8 cellular contexts compared by ENCODE assay signal in the genomic region with DNA sequence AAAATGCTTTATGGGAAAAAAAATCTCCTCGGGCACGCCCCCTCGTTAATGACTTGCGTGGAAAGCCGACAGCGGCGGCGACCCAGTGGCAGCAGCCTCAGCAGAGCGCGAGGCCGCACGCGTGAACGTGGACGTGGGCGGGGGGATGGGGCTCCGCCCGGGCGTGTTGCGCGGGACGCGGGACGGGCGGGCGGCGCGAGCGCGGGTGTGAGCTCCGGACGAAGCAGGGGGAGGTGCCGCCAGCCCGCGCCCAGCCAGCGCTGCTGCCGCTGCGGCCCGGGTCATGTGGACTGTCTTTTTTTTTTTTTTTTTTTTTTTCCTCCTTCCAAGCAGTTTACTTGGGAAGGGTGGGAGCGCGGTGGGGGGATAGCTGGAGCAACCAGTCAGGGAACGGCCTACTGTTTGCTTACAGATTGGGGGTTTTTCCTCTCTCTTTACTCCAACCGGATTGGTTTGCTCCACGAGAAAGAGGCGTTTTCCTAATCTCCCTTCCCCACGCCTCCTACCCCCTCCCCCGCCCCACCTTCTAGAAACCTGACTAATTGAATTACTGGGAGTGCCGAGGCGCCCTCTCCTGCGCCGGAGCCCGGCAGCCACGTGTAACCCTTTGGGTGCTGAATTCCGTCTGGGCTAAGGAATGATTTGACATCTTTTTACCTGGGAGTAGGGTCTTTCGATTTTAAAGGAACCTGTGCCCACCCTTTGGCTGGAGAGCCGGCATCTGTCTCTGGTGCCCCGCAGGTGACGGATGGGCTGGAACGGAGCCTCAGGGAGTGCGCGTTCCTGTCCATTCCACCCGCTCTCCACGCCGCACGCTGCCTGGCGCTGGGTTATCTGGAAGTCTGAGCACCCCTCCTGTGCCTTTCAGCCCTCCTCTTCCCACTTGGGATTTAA. TPM values are rescaled to one million over a fixed set of nuclear protein-coding genes. Genes with fewer than 3 reads are reported as not detected.
DNase-seq lines count a peak whose midpoint lies in the region; ATAC-seq, FAIRE-seq and TF ChIP-seq lines count a peak whose summit lies in the region.

No MANE protein-coding gene starts in this region.

- in situ Hi-C loops in ACHN (cut with HindIII; ENCODE audit: low pct_ligation_motif_present, low pct_unique_long_range_greater_than_20kb, low sequenced_read_pairs), result no loop called here

- H3K27me3 ChIP-seq in WERI-Rb-1 (ENCODE audit: insufficient read depth, low read depth, severe bottlenecking) (no peaks in the 10 kb centered on the region), endothelial cell of umbilical vein (ENCODE audit: control insufficient read depth in 2 of 2, insufficient read depth in 2 of 2, low read length in 2 of 2) (no peaks in the 10 kb centered on the region), lower lobe of right lung (ENCODE audit: low read depth) (peaks cover 46% of the 10 kb centered on the region), stomach smooth muscle (ENCODE audit: control insufficient read depth in 1 of 2, insufficient read depth in 2 of 2, low read length in 2 of 2) (peaks cover 9 to 19% of the 10 kb centered on the region in 2 donors)

- DNase-seq in ACHN (peak; percentile 96), GM12892 (ENCODE audit: insufficient read length) (peak; percentile 31), NCI-H187 treated with DMSO at 0.1 percent for 48 hours (lab: John Stamatoyannopoulos, UW) (peak; percentile 93), WERI-Rb-1 (peak; percentile 92), endothelial cell of umbilical vein (ENCODE audit: low read depth, low spot score) (peak; percentile 97), lower lobe of right lung (peak; percentile 87), cerebellar nuclear complex (lab: John Stamatoyannopoulos, UW) (no peak)

- TF ChIP-seq CTCF in WERI-Rb-1 (IDR thresholded peaks at IDR 0.05; ENCODE audit: low read depth, low read length) (no peak), endothelial cell of umbilical vein (IDR thresholded peaks at IDR 0.05; ENCODE audit: extremely low read depth in 1 of 2, insufficient read depth in 1 of 2, low read depth in 1 of 2, low read length in 2 of 2) (no peak), lower lobe of right lung (IDR thresholded peaks at IDR 0.05) (no peak)

- no peaks in the 10 kb centered on the region for H3K9me1 ChIP-seq in endothelial cell of umbilical vein (replicated peaks; ENCODE audit: control insufficient read depth, extremely low read depth, insufficient read depth, low read length)

- H3K79me2 ChIP-seq in endothelial cell of umbilical vein (ENCODE audit: control insufficient read depth, insufficient read depth, low read length), result peaks cover 29% of the 10 kb centered on the region

- TSS peak; percentile 62 for BruUV-seq in endothelial cell of umbilical vein (replicated peaks; lab: Mats Ljungman, UMichigan)

- peak overlapping the region; percentile 81 for H3K27ac ChIP-seq in WERI-Rb-1
- H3K27ac ChIP-seq in endothelial cell of umbilical vein (ENCODE audit: insufficient read depth, low read depth, low read length), result peak overlapping the region; percentile 63
- peak overlapping the region; percentile 54 for H3K27ac ChIP-seq in lower lobe of right lung
- no peak overlapping the region for H3K27ac ChIP-seq in stomach smooth muscle (ENCODE audit: low read length)

- dilution Hi-C loops in endothelial cell of umbilical vein (cut with MboI; ENCODE audit: extremely low pct_ligation_motif_present, low sequenced_read_pairs), result no loop called here

- TF ChIP-seq POLR2A in GM12892 (IDR thresholded peaks at IDR 0.05; ENCODE audit: low read depth, low read length) (no peak), endothelial cell of umbilical vein (IDR thresholded peaks at IDR 0.05; ENCODE audit: low read depth, low read length) (peak; percentile 67)

- peak; percentile 38 for FAIRE-seq in GM12892 (lab: Jason Lieb, UNC)
- peak; percentile 91 for FAIRE-seq in endothelial cell of umbilical vein (lab: Jason Lieb, UNC)

- peak overlapping the region; percentile 88 for H2AFZ ChIP-seq in endothelial cell of umbilical vein (ENCODE audit: low read depth, low read length)

- peak overlapping the region; percentile 90 for H3K4me2 ChIP-seq in endothelial cell of umbilical vein (ENCODE audit: insufficient read depth, low read length)

- peak; percentile 79 to 82 for ATAC-seq in lower lobe of right lung

- POLR2A ChIA-PET in endothelial cell of umbilical vein (lab: Charles Lee), result interaction anchor here (0.6 to 1.0 kb wide), 4 partner anchors 105 to 295 kb away, joined by 3 to 5 read pairs (median 4); no protein-coding TSS in a partner anchor

- intact Hi-C loops in endothelial cell of umbilical vein (cut with micrococcal nuclease), result loop anchor here (1.0 to 10.0 kb wide), 19 partner anchors 100 to 1553 kb away; no protein-coding TSS in a partner anchor
- intact Hi-C loops in lower lobe of right lung (cut with DNase I), result no loop called here

- H3K9ac ChIP-seq in endothelial cell of umbilical vein (replicated peaks; ENCODE audit: extremely low read depth, insufficient read depth, low read length) (peak overlapping the region; percentile 84), stomach smooth muscle (ENCODE audit: low read length in 2 of 2) (peak overlapping the region; percentile 36 to 58)

- H3K4me1 ChIP-seq in endothelial cell of umbilical vein (ENCODE audit: control insufficient read depth, extremely low read depth, insufficient read depth, low read length), result peaks cover 3% of the 10 kb centered on the region
- H3K4me1 ChIP-seq in lower lobe of right lung, result peaks cover 39% of the 10 kb centered on the region
- peaks cover 22% of the 10 kb centered on the region for H3K4me1 ChIP-seq in stomach smooth muscle (ENCODE audit: control insufficient read depth, insufficient read depth, low read length)

- H3K9me3 ChIP-seq in WERI-Rb-1 (ENCODE audit: severe bottlenecking), result no peaks in the 10 kb centered on the region
- no peaks in the 10 kb centered on the region for H3K9me3 ChIP-seq in endothelial cell of umbilical vein (replicated peaks; ENCODE audit: control insufficient read depth, insufficient read depth, low read length)
- H3K9me3 ChIP-seq in lower lobe of right lung, result no peaks in the 10 kb centered on the region
- H3K9me3 ChIP-seq in stomach smooth muscle (ENCODE audit: control insufficient read depth in 2 of 2, low read length in 2 of 2), result no peaks in the 10 kb centered on the region

- CTCF ChIA-PET in endothelial cell of umbilical vein (lab: Charles Lee), result interaction anchor here (0.6 to 1.8 kb wide), 11 partner anchors 8 to 1403 kb away, joined by 3 to 14 read pairs (median 4); no protein-coding TSS in a partner anchor

- H3K36me3 ChIP-seq in WERI-Rb-1 (no peaks in the 10 kb centered on the region), endothelial cell of umbilical vein (ENCODE audit: control insufficient read depth in 2 of 2, extremely low read depth in 1 of 2, insufficient read depth in 2 of 2, low read length in 2 of 2) (no peaks in the 10 kb centered on the region), lower lobe of right lung (no peaks in the 10 kb centered on the region), stomach smooth muscle (ENCODE audit: control insufficient read depth in 2 of 2, insufficient read depth in 2 of 2, low read length in 2 of 2) (no peaks in the 10 kb centered on the region)

- H3K4me3 ChIP-seq in WERI-Rb-1 (ENCODE audit: low read depth, low read length), result peak overlapping the region; percentile 80
- H3K4me3 ChIP-seq in endothelial cell of umbilical vein (replicated peaks in 1 of 3; ENCODE audit: insufficient read depth in 1 of 3, low read depth in 1 of 3, low read length in 3 of 3), result peak overlapping the region; percentile 40 to 78 (median 45)
- H3K4me3 ChIP-seq in lower lobe of right lung, result peak overlapping the region; percentile 71
- H3K4me3 ChIP-seq in stomach smooth muscle (ENCODE audit: low read length in 2 of 2), result peak overlapping the region; percentile 81 to 93

- no peaks in the 10 kb centered on the region for H4K20me1 ChIP-seq in endothelial cell of umbilical vein (replicated peaks; ENCODE audit: control insufficient read depth, extremely low read depth, insufficient read depth, low read length)

TF ChIP-seq in endothelial cell of umbilical vein, 7 proteins besides CTCF, POLR2A, EP300 and RAD21:
- TF ChIP-seq POLR2AphosphoS5 (IDR thresholded peaks at IDR 0.05; ENCODE audit: insufficient read depth, low read depth, low read length), result peak; percentile 80
- no peak for TF ChIP-seq EZH2 (IDR thresholded peaks at IDR 0.05; ENCODE audit: borderline replicate concordance, low read depth, low read length, severe bottlenecking)
- no peak for TF ChIP-seq FOS (IDR thresholded peaks at IDR 0.05; ENCODE audit: borderline replicate concordance, insufficient read depth, low read length)
- TF ChIP-seq, protein P1, sequence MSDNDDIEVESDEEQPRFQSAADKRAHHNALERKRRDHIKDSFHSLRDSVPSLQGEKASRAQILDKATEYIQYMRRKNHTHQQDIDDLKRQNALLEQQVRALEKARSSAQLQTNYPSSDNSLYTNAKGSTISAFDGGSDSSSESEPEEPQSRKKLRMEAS (IDR thresholded peaks at IDR 0.05; ENCODE audit: insufficient read depth, insufficient read length), result peak; percentile 14

RNA-seq across cellular contexts. Expression of a gene that starts 1.7 kb away (rescaled TPM):
- polyA plus RNA-seq in GM12892 (2012; ENCODE audit: missing spikeins), result 4.1 TPM
- total RNA-seq in endothelial cell of umbilical vein (22.1 and 22.6 TPM in 2 replicates), lower lobe of right lung (10.2 TPM)
- 9.9 and 13.6 TPM in 2 replicates for polyA plus RNA-seq in endothelial cell of umbilical vein
- polyA plus RNA-seq in endothelial cell of umbilical vein (2011; cell fraction: cytosol; rRNA removed), result 7.1 and 8.8 TPM in 2 replicates
- 14.3 and 17.1 TPM in 2 replicates for polyA plus RNA-seq in endothelial cell of umbilical vein (2011; cell fraction: nucleus; rRNA removed)
- 6.3 and 10.6 TPM in 2 replicates for polyA plus RNA-seq in endothelial cell of umbilical vein (2012)
- polyA minus RNA-seq in endothelial cell of umbilical vein, result 30.5 and 31.4 TPM in 2 replicates
- polyA minus RNA-seq in endothelial cell of umbilical vein (2011; cell fraction: cytosol; rRNA and poly(A)+ RNA removed), result 8.0 TPM
- polyA minus RNA-seq in endothelial cell of umbilical vein (2011; cell fraction: nucleus; rRNA and poly(A)+ RNA removed), result 44.3 and 44.4 TPM in 2 replicates

Comparison
In these comparisons a context has a peak if more than half of its experiments do, and no peak if none do; other contexts are left out.
1. DNase-seq: peak in ACHN (single experiment), GM12892 (single experiment), NCI-H187 treated with DMSO at 0.1 percent for 48 hours (single experiment), WERI-Rb-1 (single experiment), endothelial cell of umbilical vein (single experiment) and lower lobe of right lung (single experiment); none in cerebellar nuclear complex (0 of 2).
2. Peak in every context shown above with its lines, with median percentiles within 50 percentile points of each other: H3K4me3 ChIP-seq.